27 cellular contexts compared by ENCODE assay signal in the genomic region with DNA sequence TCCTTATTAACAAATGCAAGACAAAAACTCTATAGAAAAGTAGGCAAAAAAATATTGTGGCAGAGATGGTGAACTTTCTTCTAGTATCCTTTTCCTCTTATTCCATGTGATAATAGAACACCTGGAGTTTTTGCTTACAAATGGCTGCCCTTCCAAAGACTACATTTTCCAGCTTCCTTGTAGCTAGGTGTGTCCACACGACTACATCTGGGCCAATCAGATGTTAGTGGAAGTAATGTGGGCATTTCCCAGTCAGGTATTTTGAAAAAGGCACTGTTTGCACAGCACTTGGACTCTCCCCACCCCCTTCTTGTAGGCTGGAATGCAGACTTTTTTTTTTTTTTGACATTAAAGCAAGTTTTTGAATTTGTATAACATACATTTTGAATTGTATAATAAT.
"Had no signal": no experiment of that assay in that cellular context is flagged by ENCODE, and none has a peak within 500 bp of the region (broad histone marks: within the 10 kb centered on the region; RNA-seq: fewer than 3 reads in every experiment).

No MANE protein-coding gene starts in this region.

- H3K36me3 ChIP-seq: ascending aorta, Peyer's patch, SJCRH30 had no signal

- H3K4me1 ChIP-seq: ascending aorta, body of pancreas, Peyer's patch, SJCRH30 had no signal

- H3K9me3 Mint-ChIP-seq: activated naive CD4-positive, alpha-beta T cell treated with anti-CD3 and anti-CD28 coated beads, Interleukin-2, amount 50 U/mL, for 72 hours; activated naive CD8-positive, alpha-beta T cell treated with anti-CD3 and anti-CD28 coated beads, Interleukin-2, amount 50 U/mL, for 24 hours; activated T-cell treated with anti-CD3 and anti-CD28 coated beads, Interleukin-2, amount 50 U/mL, for 24 hours; activated T-helper 1 cell treated with anti-CD3 and anti-CD28 coated beads, Interleukin-12 subunit alpha, Interleukin-12 subunit beta, Interleukin-2, Interleukin-4 antibody, amounts not matched to agents 30 ng/mL and 10 ng/mL and 1 ng/mL, durations not matched to agents 14 hours and 24 hours and 36 hours; T-helper 1 cell treated with Interleukin-12 subunit alpha and Interleukin-12 subunit beta and Interleukin-4 antibody, amounts not matched to agents 30 μg/mL and 1 μg/mL, for 36 hours had no signal

- H3K9me3 ChIP-seq: ascending aorta, body of pancreas, Peyer's patch, SJCRH30, SK-N-SH had no signal

- H3K27ac Mint-ChIP-seq: activated CD8-positive, alpha-beta memory T cell treated with anti-CD3 and anti-CD28 coated beads, Interleukin-2, amount 10 ng/mL, durations not matched to agents 7 days and 5 days; activated naive CD4-positive, alpha-beta T cell treated with anti-CD3 and anti-CD28 coated beads, Interleukin-2, amount 50 U/mL, for 72 hours; activated naive CD8-positive, alpha-beta T cell treated with anti-CD3 and anti-CD28 coated beads, Interleukin-2, amount 50 U/mL, for 24 hours; activated T-cell treated with anti-CD3 and anti-CD28 coated beads, Interleukin-2, amount 50 U/mL, for 24 hours; activated T-helper 1 cell treated with anti-CD3 and anti-CD28 coated beads, Interleukin-12 subunit alpha, Interleukin-12 subunit beta, Interleukin-2, Interleukin-4 antibody, amounts not matched to agents 30 ng/mL and 10 ng/mL and 1 ng/mL, durations not matched to agents 14 hours and 24 hours and 36 hours; T-helper 1 cell treated with Interleukin-12 subunit alpha and Interleukin-12 subunit beta and Interleukin-4 antibody, amounts not matched to agents 30 μg/mL and 1 μg/mL, for 36 hours had no signal

- ATAC-seq: activated CD8-positive, alpha-beta memory T cell treated with anti-CD3 and anti-CD28 coated beads, Interleukin-2, amount 10 ng/mL, durations not matched to agents 7 days and 5 days; activated naive CD4-positive, alpha-beta T cell treated with anti-CD3 and anti-CD28 coated beads, Interleukin-2, amount 50 U/mL, for 72 hours; activated naive CD8-positive, alpha-beta T cell treated with anti-CD3 and anti-CD28 coated beads, Interleukin-2, amount 50 U/mL, for 24 hours; body of pancreas had no signal

- H3K36me3 Mint-ChIP-seq: activated CD8-positive, alpha-beta memory T cell treated with anti-CD3 and anti-CD28 coated beads, Interleukin-2, amount 10 ng/mL, durations not matched to agents 7 days and 5 days; activated naive CD4-positive, alpha-beta T cell treated with anti-CD3 and anti-CD28 coated beads, Interleukin-2, amount 50 U/mL, for 72 hours had no signal

- H3K4me3 Mint-ChIP-seq: activated CD8-positive, alpha-beta memory T cell treated with anti-CD3 and anti-CD28 coated beads, Interleukin-2, amount 10 ng/mL, durations not matched to agents 7 days and 5 days; activated naive CD8-positive, alpha-beta T cell treated with anti-CD3 and anti-CD28 coated beads, Interleukin-2, amount 50 U/mL, for 24 hours; activated T-cell treated with anti-CD3 and anti-CD28 coated beads, Interleukin-2, amount 50 U/mL, for 24 hours; activated T-helper 1 cell treated with anti-CD3 and anti-CD28 coated beads, Interleukin-12 subunit alpha, Interleukin-12 subunit beta, Interleukin-2, Interleukin-4 antibody, amounts not matched to agents 30 ng/mL and 10 ng/mL and 1 ng/mL, durations not matched to agents 14 hours and 24 hours and 36 hours; T-helper 1 cell treated with Interleukin-12 subunit alpha and Interleukin-12 subunit beta and Interleukin-4 antibody, amounts not matched to agents 30 μg/mL and 1 μg/mL, for 36 hours had no signal

- H3K27me3 ChIP-seq: ascending aorta, body of pancreas, Peyer's patch, SJCRH30 had no signal

- DNase-seq: activated CD4-positive, alpha-beta T cell treated with anti-CD3 and anti-CD28 coated beads for 48 hours; activated CD4-positive, alpha-beta T cell treated with anti-CD3 and anti-CD28 coated beads, Interleukin-2, amount 50 U/mL, for 48 hours; activated CD4-positive, CD25-positive, alpha-beta regulatory T cell treated with anti-CD3 and anti-CD28 coated beads, Interleukin-2, amount 50 U/mL, for 72 hours; activated CD8-positive, alpha-beta memory T cell treated with anti-CD3 and anti-CD28 coated beads, Interleukin-2, amount 10 ng/mL, durations not matched to agents 7 days and 5 days; activated effector memory CD4-positive, alpha-beta T cell treated with Interleukin-2 at 50 U/mL for 16 hours; activated naive CD4-positive, alpha-beta T cell treated with Interleukin-2 at 50 U/mL for 16 hours; activated naive CD8-positive, alpha-beta T cell treated with anti-CD3 and anti-CD28 coated beads, Interleukin-2, amount 50 U/mL, for 24 hours; activated T-cell treated with anti-CD3 and anti-CD28 coated beads, Interleukin-2, amount 50 U/mL, for 24 hours; amniotic stem cell; body of pancreas; central memory CD4-positive, alpha-beta T cell; Karpas-422; MM.1S; NCI-H1694; NCI-H2029 treated with DMSO at 0.1 percent for 48 hours; NCI-H226; NCI-H82; Peyer's patch; Right ventricle myocardium superior; SJCRH30; SK-N-SH; SW 1271 had no signal

- H3K4me1 Mint-ChIP-seq: activated CD8-positive, alpha-beta memory T cell treated with anti-CD3 and anti-CD28 coated beads, Interleukin-2, amount 10 ng/mL, durations not matched to agents 7 days and 5 days; activated naive CD8-positive, alpha-beta T cell treated with anti-CD3 and anti-CD28 coated beads, Interleukin-2, amount 50 U/mL, for 24 hours had no signal

- H3K27ac ChIP-seq: ascending aorta, body of pancreas, Peyer's patch, RWPE1, SJCRH30 had no signal

- H3K4me3 ChIP-seq: ascending aorta, body of pancreas, Peyer's patch, SJCRH30 had no signal
